11 cellular contexts compared by ENCODE assay signal in genomic region chr12:46450279-46450748, GRCh38.
DNase-seq lines count a peak whose midpoint lies in the region; ATAC-seq, FAIRE-seq and TF ChIP-seq lines count a peak whose summit lies in the region.
"Had no signal": no experiment of that assay in that cellular context is flagged by ENCODE, and none has a peak within 500 bp of the region (broad histone marks: within the 10 kb centered on the region; RNA-seq: fewer than 3 reads in every experiment).

No MANE protein-coding gene starts in this region.

- H3K27me3 ChIP-seq in HAP-1 (ENCODE audit: low read depth) = peaks cover 3% of the 10 kb centered on the region; the same call in 1 of the 2 replicates

- ATAC-seq in A549 = peak in 1 of 2 experiments; percentile 42; a peak in 3 of 6 replicates
- ATAC-seq in stimulated activated memory B cell treated with anti-CD40 and anti-IgM and Interleukin-4, amounts not matched to agents 10 μg/mL and 1 μg/mL and 100 μg/mL, for 72 hours = no peak
- no peak for ATAC-seq in HG03520 (IDR thresholded peaks at IDR 0.05; ENCODE audit: unreplicated experiment)
- no peak for ATAC-seq in HG03565 (IDR thresholded peaks at IDR 0.05; ENCODE audit: unreplicated experiment)

- 60% methylated on average over 1 of the region's 1 CpG for WGBS in A549 (ENCODE audit: missing lambda C conversion rate)

- H3K9me3 ChIP-seq in A549 = no peaks in the 10 kb centered on the region
- no peaks in the 10 kb centered on the region for H3K9me3 ChIP-seq in HAP-1

- POLR2A ChIA-PET in A549 (lab: Yijun Ruan, JAX) = no interaction called here

- peak overlapping the region; percentile 2; the same call in 1 of the 3 replicates for H3K4me2 ChIP-seq in A549

- no peak for DNase-seq in A549 (ENCODE audit: low read depth in 1 of 2, low spot score in 1 of 2)
- peak; percentile 51 for DNase-seq in KBM-7
- no peak for DNase-seq in chondrocyte (ENCODE audit: low spot score)
- DNase-seq in mesothelial cell of epicardium (ENCODE audit: low spot score in 2 of 2, unreplicated experiment in 2 of 2) = peak; percentile 22 to 42
- no peak for DNase-seq in HAP-1 (ENCODE audit: low spot score in 2 of 2)
- DNase-seq: activated naive CD8-positive, alpha-beta T cell treated with anti-CD3 and anti-CD28 coated beads, Interleukin-2, amount 10 ng/mL, durations not matched to agents 7 days and 5 days; NCI-H1694 treated with DMSO at 0.1 percent for 48 hours had no signal

- H3K27me3 Mint-ChIP-seq in chondrocyte (ENCODE audit: low read depth) (no peaks in the 10 kb centered on the region), mesothelial cell of epicardium (ENCODE audit: low read depth) (no peaks in the 10 kb centered on the region)
- no peaks in the 10 kb centered on the region for H3K27me3 Mint-ChIP-seq in stimulated activated memory B cell treated with anti-CD40 and anti-IgM and Interleukin-4, amounts not matched to agents 10 μg/mL and 1 μg/mL and 100 μg/mL, for 72 hours
- H3K27me3 Mint-ChIP-seq: activated naive CD8-positive, alpha-beta T cell treated with anti-CD3 and anti-CD28 coated beads, Interleukin-2, amount 10 ng/mL, durations not matched to agents 7 days and 5 days had no signal

- TF ChIP-seq EP300 in A549 (IDR thresholded peaks at IDR 0.05) = no peak

- no peaks in the 10 kb centered on the region for H3K9me3 Mint-ChIP-seq in chondrocyte (ENCODE audit: low read depth)
- H3K9me3 Mint-ChIP-seq in mesothelial cell of epicardium = no peaks in the 10 kb centered on the region
- H3K9me3 Mint-ChIP-seq in stimulated activated memory B cell treated with anti-CD40 and anti-IgM and Interleukin-4, amounts not matched to agents 10 μg/mL and 1 μg/mL and 100 μg/mL, for 72 hours = peaks cover 2% of the 10 kb centered on the region
- H3K9me3 Mint-ChIP-seq: T-helper 2 cell treated with Interferon-gamma antibody and Interleukin-4, amounts not matched to agents 5 μg/mL and 100 μg/mL, for 36 hours had no signal

- no peak for TF ChIP-seq POLR2A in A549 (IDR thresholded peaks at IDR 0.05; ENCODE audit: low read length)

- FAIRE-seq in A549 (lab: Jason Lieb, UNC) = no peak

- no peaks in the 10 kb centered on the region for H3K36me3 ChIP-seq in HAP-1 (replicated peaks)

- peak overlapping the region; percentile 5 to 17; a peak in 4 of 6 replicates for H3K27ac ChIP-seq in A549

- in situ Hi-C loops in KBM-7 (cut with MboI; ENCODE audit: low pct_unique_long_range_greater_than_20kb, low sequenced_read_pairs) (no loop called here), HAP-1 (cut with MboI; ENCODE audit: low sequenced_read_pairs) (no loop called here)

- no peak for TF ChIP-seq RAD21 in A549 (conservative IDR thresholded peaks at IDR 0.05 in 1 of 2, IDR thresholded peaks at IDR 0.05 in 1 of 2)

- H3K4me3 Mint-ChIP-seq in chondrocyte (ENCODE audit: unreplicated experiment) (no peak overlapping the region), mesothelial cell of epicardium (no peak overlapping the region)
- no peak overlapping the region for H3K4me3 Mint-ChIP-seq in stimulated activated memory B cell treated with anti-CD40 and anti-IgM and Interleukin-4, amounts not matched to agents 10 μg/mL and 1 μg/mL and 100 μg/mL, for 72 hours
- H3K4me3 Mint-ChIP-seq: activated naive CD8-positive, alpha-beta T cell treated with anti-CD3 and anti-CD28 coated beads, Interleukin-2, amount 10 ng/mL, durations not matched to agents 7 days and 5 days; T-helper 2 cell treated with Interferon-gamma antibody and Interleukin-4, amounts not matched to agents 5 μg/mL and 100 μg/mL, for 36 hours had no signal

- no peak overlapping the region for H3K4me3 ChIP-seq in A549
- no peak overlapping the region for H3K4me3 ChIP-seq in HAP-1

- peaks cover 40% of the 10 kb centered on the region for H3K4me1 ChIP-seq in A549
- no peaks in the 10 kb centered on the region for H3K4me1 ChIP-seq in HAP-1

- CTCF ChIA-PET in A549 (lab: Yijun Ruan, JAX) = interaction anchor here (0.5 kb wide), 1 partner anchor 325 kb away, joined by 3 read pairs; no protein-coding TSS in a partner anchor

- TF ChIP-seq CTCF in A549 (IDR thresholded peaks at IDR 0.05) = no peak
- no peak for TF ChIP-seq CTCF in chondrocyte (IDR thresholded peaks at IDR 0.05)
- no peak for TF ChIP-seq CTCF in mesothelial cell of epicardium (IDR thresholded peaks at IDR 0.05; ENCODE audit: unreplicated experiment)

- H3K27ac Mint-ChIP-seq in chondrocyte (ENCODE audit: unreplicated experiment) (peak overlapping the region; percentile 0), mesothelial cell of epicardium (peak overlapping the region; percentile 35)
- H3K27ac Mint-ChIP-seq in stimulated activated memory B cell treated with anti-CD40 and anti-IgM and Interleukin-4, amounts not matched to agents 10 μg/mL and 1 μg/mL and 100 μg/mL, for 72 hours = no peak overlapping the region
- H3K27ac Mint-ChIP-seq: activated naive CD8-positive, alpha-beta T cell treated with anti-CD3 and anti-CD28 coated beads, Interleukin-2, amount 10 ng/mL, durations not matched to agents 7 days and 5 days; T-helper 2 cell treated with Interferon-gamma antibody and Interleukin-4, amounts not matched to agents 5 μg/mL and 100 μg/mL, for 36 hours had no signal

- H3K36me3 Mint-ChIP-seq in chondrocyte (ENCODE audit: low read depth) (no peaks in the 10 kb centered on the region), mesothelial cell of epicardium (no peaks in the 10 kb centered on the region)
- H3K36me3 Mint-ChIP-seq in stimulated activated memory B cell treated with anti-CD40 and anti-IgM and Interleukin-4, amounts not matched to agents 10 μg/mL and 1 μg/mL and 100 μg/mL, for 72 hours = peaks cover 12% of the 10 kb centered on the region

- H3K4me1 Mint-ChIP-seq in chondrocyte (ENCODE audit: low read depth) = peaks cover 39% of the 10 kb centered on the region
- peaks cover 62% of the 10 kb centered on the region for H3K4me1 Mint-ChIP-seq in mesothelial cell of epicardium
- H3K4me1 Mint-ChIP-seq in stimulated activated memory B cell treated with anti-CD40 and anti-IgM and Interleukin-4, amounts not matched to agents 10 μg/mL and 1 μg/mL and 100 μg/mL, for 72 hours = peaks cover 24% of the 10 kb centered on the region

TF ChIP-seq in A549, 52 proteins besides CTCF, POLR2A, EP300 and RAD21 (continues in another document):
- no peak for TF ChIP-seq CHD2 (IDR thresholded peaks at IDR 0.05; ENCODE audit: low read length, partially characterized antibody)
- TF ChIP-seq KDM1A (IDR thresholded peaks at IDR 0.05; ENCODE audit: low read depth) = no peak
- no peak for TF ChIP-seq REST (IDR thresholded peaks at IDR 0.05)
- TF ChIP-seq, protein P1, sequence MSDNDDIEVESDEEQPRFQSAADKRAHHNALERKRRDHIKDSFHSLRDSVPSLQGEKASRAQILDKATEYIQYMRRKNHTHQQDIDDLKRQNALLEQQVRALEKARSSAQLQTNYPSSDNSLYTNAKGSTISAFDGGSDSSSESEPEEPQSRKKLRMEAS (IDR thresholded peaks at IDR 0.05) = no peak
- no peak for TF ChIP-seq MYC (IDR thresholded peaks at IDR 0.05; ENCODE audit: borderline replicate concordance, low read length)
- TF ChIP-seq FOSL2 (IDR thresholded peaks at IDR 0.05) = no peak
- TF ChIP-seq FOSL2 (CRISPR knock-in tag; IDR thresholded peaks at IDR 0.05) = no peak
- TF ChIP-seq RNF2 (IDR thresholded peaks at IDR 0.05; ENCODE audit: borderline replicate concordance, low read depth) = no peak
- TF ChIP-seq HOXA7 (CRISPR knock-in tag; IDR thresholded peaks at IDR 0.05) = no peak
- no peak for TF ChIP-seq CHD4 (IDR thresholded peaks at IDR 0.05; ENCODE audit: borderline replicate concordance)
- TF ChIP-seq BCL3 (IDR thresholded peaks at IDR 0.05) = no peak
- TF ChIP-seq CBX8 (IDR thresholded peaks at IDR 0.05) = no peak
- no peak for TF ChIP-seq MAZ (IDR thresholded peaks at IDR 0.05; ENCODE audit: borderline replicate concordance, low read depth, low read length)
- TF ChIP-seq HDAC2 (IDR thresholded peaks at IDR 0.05) = no peak
- TF ChIP-seq GATA3 (IDR thresholded peaks at IDR 0.05; ENCODE audit: borderline replicate concordance) = no peak

Comparison
In these comparisons a context has a peak if more than half of its experiments do, and no peak if none do; other contexts are left out.
1. DNase-seq: peak in KBM-7 (single experiment) and mesothelial cell of epicardium (2 of 2); none in A549 (0 of 2), chondrocyte (single experiment) and HAP-1 (0 of 2).